Comparison of ENCODE assay signal across 14 cellular contexts in genomic region chr18:41378628-41379027, GRCh38.
DNase-seq lines count a peak whose midpoint lies in the region; ATAC-seq and TF ChIP-seq lines count a peak whose summit lies in the region.
"Had no signal": no experiment of that assay in that cellular context is flagged by ENCODE, and none has a peak within 500 bp of the region (broad histone marks: within the 10 kb centered on the region; RNA-seq: fewer than 3 reads in every experiment).

No MANE protein-coding gene starts in this region.

- H3K36me3 ChIP-seq in OCI-LY3 (replicated peaks; ENCODE audit: low read depth, low read length) (no peaks in the 10 kb centered on the region), skeletal muscle satellite cell (ENCODE audit: insufficient read depth, low read length) (no peaks in the 10 kb centered on the region), vagina (no peaks in the 10 kb centered on the region)
- H3K36me3 ChIP-seq: spleen had no signal

- no peaks in the 10 kb centered on the region for H3K4me1 Mint-ChIP-seq in natural killer cell
- H3K4me1 Mint-ChIP-seq: B cell; central memory CD8-positive, alpha-beta T cell had no signal

- H3K4me3 ChIP-seq in OCI-LY3 (ENCODE audit: low read length) (peak overlapping the region; percentile 51), skeletal muscle satellite cell (ENCODE audit: low read length) (no peak overlapping the region), vagina (no peak overlapping the region)
- H3K4me3 ChIP-seq: spleen had no signal

- H3K4me2 ChIP-seq in OCI-LY3 (ENCODE audit: low read length): peak overlapping the region; percentile 49
- H3K4me2 ChIP-seq in skeletal muscle satellite cell (ENCODE audit: low read length): peak overlapping the region; percentile 27

- H3K9ac ChIP-seq in OCI-LY3 (ENCODE audit: low read length) (peak overlapping the region; percentile 9; the same call in 1 of the 2 replicates), skeletal muscle satellite cell (ENCODE audit: low read depth, low read length) (peak overlapping the region; percentile 6)

- H3K27me3 ChIP-seq in OCI-LY3 (ENCODE audit: low read depth, low read length): 0 out of 2 replicates have a peak, but pooled peaks cover 2% of the 10 kb centered on the region
- H3K27me3 ChIP-seq in skeletal muscle satellite cell (ENCODE audit: control insufficient read depth, insufficient read depth, low read length): no peaks in the 10 kb centered on the region
- no peaks in the 10 kb centered on the region for H3K27me3 ChIP-seq in vagina
- H3K27me3 ChIP-seq: spleen had no signal

- peaks cover 8 to 20% of the 10 kb centered on the region in 2 donors for H3K9me3 Mint-ChIP-seq in natural killer cell

- no peaks in the 10 kb centered on the region for H4K20me1 ChIP-seq in OCI-LY3 (ENCODE audit: insufficient read depth, low read length)

- ATAC-seq in esophagus mucosa (peak; percentile 57), GM19023 (IDR thresholded peaks at IDR 0.05; ENCODE audit: unreplicated experiment) (no peak), natural killer cell (no peak)

- no peak overlapping the region for H3K4me3 Mint-ChIP-seq in natural killer cell
- H3K4me3 Mint-ChIP-seq: B cell; central memory CD8-positive, alpha-beta T cell had no signal

- no peak overlapping the region for H3K27ac Mint-ChIP-seq in natural killer cell
- H3K27ac Mint-ChIP-seq: B cell had no signal

- no peak for TF ChIP-seq POLR2A in vagina (IDR thresholded peaks at IDR 0.05)

- DNase-seq in NCI-H345 (lab: John Stamatoyannopoulos, UW): peak; percentile 1
- no peak for DNase-seq in NCI-H345 treated with DMSO at 0.1 percent for 48 hours (lab: John Stamatoyannopoulos, UW; ENCODE audit: unreplicated experiment)
- no peak for DNase-seq in natural killer cell
- DNase-seq in vagina (ENCODE audit: extremely low spot score in 2 of 2): no peak
- DNase-seq: activated CD4-positive, alpha-beta T cell treated with anti-CD3 and anti-CD28 coated beads, Interleukin-2, amount 50 U/mL, for 48 hours; kidney; NCI-H1930; spleen had no signal

- no peaks in the 10 kb centered on the region for H3K9me3 ChIP-seq in OCI-LY3 (ENCODE audit: insufficient read depth, low read length)
- no peaks in the 10 kb centered on the region for H3K9me3 ChIP-seq in skeletal muscle satellite cell (replicated peaks; ENCODE audit: low read length)
- no peaks in the 10 kb centered on the region for H3K9me3 ChIP-seq in vagina

- H2AFZ ChIP-seq in OCI-LY3 (ENCODE audit: low read depth, low read length): peak overlapping the region; percentile 86

- H3K27ac ChIP-seq in OCI-LY3 (ENCODE audit: low read length) (no peak overlapping the region), vagina (no peak overlapping the region)
- H3K27ac ChIP-seq: spleen had no signal

- H3K4me1 ChIP-seq in OCI-LY3 (ENCODE audit: low read length) (0 out of 2 replicates have a peak, but pooled peaks cover 9% of the 10 kb centered on the region), skeletal muscle satellite cell (ENCODE audit: control insufficient read depth, insufficient read depth, low read length) (no peaks in the 10 kb centered on the region), vagina (no peaks in the 10 kb centered on the region)
- H3K4me1 ChIP-seq: spleen had no signal

- no peaks in the 10 kb centered on the region for H3K79me2 ChIP-seq in OCI-LY3 (ENCODE audit: low read length)

- intact Hi-C loops in natural killer cell (cut with micrococcal nuclease): no loop called here
- intact Hi-C loops in vagina (cut with DNase I): no loop called here

- no peaks in the 10 kb centered on the region for H3K36me3 Mint-ChIP-seq in natural killer cell

- no peaks in the 10 kb centered on the region for H3K27me3 Mint-ChIP-seq in natural killer cell (ENCODE audit: low read depth in 2 of 2)
- H3K27me3 Mint-ChIP-seq: B cell; central memory CD8-positive, alpha-beta T cell had no signal

- TF ChIP-seq CTCF in OCI-LY3 (IDR thresholded peaks at IDR 0.05; ENCODE audit: low read depth, low read length): peak; percentile 90
- TF ChIP-seq CTCF in natural killer cell (IDR thresholded peaks at IDR 0.05): no peak
- TF ChIP-seq CTCF in vagina (IDR thresholded peaks at IDR 0.05): no peak
